In genomic region chr12:57088442-57089258, GRCh38 we compare ENCODE assay signal across 1 cellular context.
TF ChIP-seq lines count a peak whose summit lies in the region.

TSS of gene NAB2 (plus strand) at chr12:57089114. CDS start at chr12:57089272, 158 bp downstream.

TF ChIP-seq in HepG2, 621 proteins besides CTCF, POLR2A, EP300 and RAD21 (continued from another document and continues in another):
- TF ChIP-seq AKNA (CRISPR knock-in tag; IDR thresholded peaks at IDR 0.05; ENCODE audit: borderline replicate concordance), result 0 out of 2 replicates have a peak, but pooled peaks have one; percentile 38
- TF ChIP-seq MXD3 (CRISPR knock-in tag; IDR thresholded peaks at IDR 0.05), result peak; percentile 51
- TF ChIP-seq THRA (CRISPR knock-in tag; IDR thresholded peaks at IDR 0.05; ENCODE audit: borderline replicate concordance), result peak; percentile 40; the same call in 1 of the 2 replicates
- peak; percentile 51; the same call in 1 of the 2 replicates for TF ChIP-seq KAT8 (CRISPR knock-in tag; IDR thresholded peaks at IDR 0.05)
- no peak for TF ChIP-seq NPAS2 (CRISPR knock-in tag; IDR thresholded peaks at IDR 0.05; ENCODE audit: borderline replicate concordance)
- TF ChIP-seq MXD4 (CRISPR knock-in tag; IDR thresholded peaks at IDR 0.05), result no peak; the same call in none of the 2 replicates
- no peak for TF ChIP-seq SMAD9 (CRISPR knock-in tag; IDR thresholded peaks at IDR 0.05)
- TF ChIP-seq FLYWCH1 (CRISPR knock-in tag; IDR thresholded peaks at IDR 0.05), result no peak
- TF ChIP-seq POLR2AphosphoS5 (IDR thresholded peaks at IDR 0.05; ENCODE audit: low read depth, low read length), result peak; percentile 81
- peak; percentile 55; the same call in 1 of the 2 replicates for TF ChIP-seq TFAP4 (IDR thresholded peaks at IDR 0.05; ENCODE audit: borderline replicate concordance, low read depth)
- peak; percentile 73; the same call in 1 of the 2 replicates for TF ChIP-seq ZNF205 (CRISPR knock-in tag; IDR thresholded peaks at IDR 0.05)
- peak; percentile 84 for TF ChIP-seq MED1 (CRISPR knock-in tag; IDR thresholded peaks at IDR 0.05)
- TF ChIP-seq KDM6A (CRISPR knock-in tag; IDR thresholded peaks at IDR 0.05; ENCODE audit: low read depth), result no peak
- TF ChIP-seq KLF16 (CRISPR knock-in tag; IDR thresholded peaks at IDR 0.05), result peak in 1 of 2 experiments; percentile 86; a peak in 2 of 4 replicates
- TF ChIP-seq ZNF431 (CRISPR knock-in tag; IDR thresholded peaks at IDR 0.05; ENCODE audit: borderline replicate concordance, low read depth), result peak; percentile 72; the same call in 1 of the 2 replicates
- TF ChIP-seq ZFP91 (CRISPR knock-in tag; IDR thresholded peaks at IDR 0.05; ENCODE audit: borderline replicate concordance), result peak; percentile 71
- no peak; the same call in 1 of the 2 replicates for TF ChIP-seq ZNF138 (CRISPR knock-in tag; IDR thresholded peaks at IDR 0.05; ENCODE audit: low read depth)
- TF ChIP-seq ZNF784 (CRISPR knock-in tag; IDR thresholded peaks at IDR 0.05; ENCODE audit: borderline replicate concordance), result no peak
- peak; percentile 81 for TF ChIP-seq SAP130 (CRISPR knock-in tag; IDR thresholded peaks at IDR 0.05; ENCODE audit: low read depth)
- TF ChIP-seq ZMYM4 (CRISPR knock-in tag; IDR thresholded peaks at IDR 0.05), result peak; percentile 55
- no peak for TF ChIP-seq IRF1 (CRISPR knock-in tag; IDR thresholded peaks at IDR 0.05; ENCODE audit: low read depth)
- no peak for TF ChIP-seq LCORL (IDR thresholded peaks at IDR 0.05)
- TF ChIP-seq LCORL (CRISPR knock-in tag; IDR thresholded peaks at IDR 0.05), result peak; percentile 77; the same call in 1 of the 2 replicates
- TF ChIP-seq IRF9 (CRISPR knock-in tag; IDR thresholded peaks at IDR 0.05; ENCODE audit: borderline replicate concordance), result 0 out of 2 replicates have a peak, but pooled peaks have one; percentile 9
- TF ChIP-seq ZNF800 (CRISPR knock-in tag; IDR thresholded peaks at IDR 0.05), result 0 out of 2 replicates have a peak, but pooled peaks have one; percentile 21
- TF ChIP-seq NAIF1 (CRISPR knock-in tag; IDR thresholded peaks at IDR 0.05; ENCODE audit: borderline replicate concordance), result peak; percentile 56; the same call in 1 of the 2 replicates
- peak; percentile 82 for TF ChIP-seq SALL1 (CRISPR knock-in tag; IDR thresholded peaks at IDR 0.05)
- TF ChIP-seq YEATS2 (CRISPR knock-in tag; IDR thresholded peaks at IDR 0.05; ENCODE audit: borderline replicate concordance), result no peak
- TF ChIP-seq ZNF430 (CRISPR knock-in tag; IDR thresholded peaks at IDR 0.05), result peak; percentile 74; the same call in 1 of the 2 replicates
- no peak for TF ChIP-seq EHMT2 (IDR thresholded peaks at IDR 0.05; ENCODE audit: borderline replicate concordance, low read depth, low read length)
- no peak for TF ChIP-seq MBD4 (IDR thresholded peaks at IDR 0.05; ENCODE audit: borderline replicate concordance, low read length)
- TF ChIP-seq AGO2 (optimal IDR thresholded peaks at IDR 0.05; ENCODE audit: low read depth, low read length), result no peak
- TF ChIP-seq ZBTB43 (CRISPR knock-in tag; conservative IDR thresholded peaks at IDR 0.05), result peak; percentile 97
- 0 out of 2 replicates have a peak, but pooled peaks have one; percentile 53 for TF ChIP-seq MIER2 (CRISPR knock-in tag; IDR thresholded peaks at IDR 0.05)
- peak; percentile 12; the same call in 1 of the 2 replicates for TF ChIP-seq ZBTB33 (CRISPR knock-in tag; IDR thresholded peaks at IDR 0.05)
- peak; percentile 69 for TF ChIP-seq HDAC1 (CRISPR knock-in tag; IDR thresholded peaks at IDR 0.05)
- peak; percentile 31; the same call in 1 of the 2 replicates for TF ChIP-seq RXRB (CRISPR knock-in tag; IDR thresholded peaks at IDR 0.05; ENCODE audit: borderline replicate concordance)
- TF ChIP-seq TP53 (CRISPR knock-in tag; conservative IDR thresholded peaks at IDR 0.05), result 0 out of 2 replicates have a peak, but pooled peaks have one; percentile 62
- peak; percentile 71; the same call in 1 of the 2 replicates for TF ChIP-seq ISL2 (CRISPR knock-in tag; IDR thresholded peaks at IDR 0.05)
- TF ChIP-seq U2AF1 (optimal IDR thresholded peaks at IDR 0.05; ENCODE audit: low read depth, low read length), result no peak
- TF ChIP-seq ZNF703 (CRISPR knock-in tag; IDR thresholded peaks at IDR 0.05; ENCODE audit: borderline replicate concordance), result 0 out of 2 replicates have a peak, but pooled peaks have one; percentile 78
- TF ChIP-seq FOXO1 (CRISPR knock-in tag; IDR thresholded peaks at IDR 0.05), result peak; percentile 75
- no peak for TF ChIP-seq ATF1 (CRISPR knock-in tag; IDR thresholded peaks at IDR 0.05)
